Comparison of ENCODE assay signal across 10 cellular contexts in the genomic region with DNA sequence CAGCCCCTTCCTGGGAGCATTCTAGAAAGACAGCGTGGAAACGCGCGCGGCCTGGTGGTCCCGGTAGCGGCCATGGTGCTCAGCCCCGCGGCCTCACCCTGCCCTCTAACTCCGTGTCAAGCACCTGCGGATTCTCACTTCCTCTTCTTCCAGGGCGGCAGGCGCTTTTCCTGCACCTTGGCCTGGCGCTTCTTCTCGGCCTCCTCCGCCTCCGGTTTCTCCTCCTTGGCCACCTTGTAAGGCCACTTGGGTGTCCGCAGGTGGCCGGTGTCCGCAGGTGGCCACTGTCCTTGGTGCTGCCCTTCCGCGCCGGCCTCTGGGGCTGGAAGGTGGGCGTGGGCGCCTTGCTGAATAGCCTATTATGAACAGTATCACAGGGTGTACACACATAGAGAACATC. TPM values are rescaled to one million over a fixed set of nuclear protein-coding genes. Genes with fewer than 3 reads are reported as not detected.
"Had no signal": no experiment of that assay in that cellular context is flagged by ENCODE, and none has a peak within 500 bp of the region (broad histone marks: within the 10 kb centered on the region; RNA-seq: fewer than 3 reads in every experiment).

No MANE protein-coding gene starts in this region.

RNA-seq across cellular contexts. Expression of a gene that starts 15.1 kb away (rescaled TPM):
- total RNA-seq: OCI-LY7, PC-3, PC-9, Peyer's patch, Right ventricle myocardium inferior, Right ventricle myocardium superior, RPMI7951, SJCRH30, SJSA1, T-cell had no signal
